In genomic region chr6:139372326-139373153, GRCh38 we compare ENCODE assay signal across 8 cellular contexts.
DNase-seq lines count a peak whose midpoint lies in the region; ATAC-seq lines count a peak whose summit lies in the region.

No MANE protein-coding gene starts in this region.

- no peak for ATAC-seq in activated naive CD8-positive, alpha-beta T cell treated with anti-CD3 and anti-CD28 coated beads, Interleukin-2, amount 50 U/mL, for 24 hours
- ATAC-seq in GM19397 (IDR thresholded peaks at IDR 0.05; ENCODE audit: unreplicated experiment), result no peak

- peaks cover 60% of the 10 kb centered on the region for H3K4me1 Mint-ChIP-seq in activated naive CD4-positive, alpha-beta T cell treated with anti-CD3 and anti-CD28 coated beads, Interleukin-2, amount 50 U/mL, for 24 hours
- peaks cover 58% of the 10 kb centered on the region for H3K4me1 Mint-ChIP-seq in activated naive CD8-positive, alpha-beta T cell treated with anti-CD3 and anti-CD28 coated beads, Interleukin-2, amount 50 U/mL, for 24 hours

- no peak for DNase-seq in activated naive CD4-positive, alpha-beta T cell (lab: John Stamatoyannopoulos, UW)
- no peak for DNase-seq in activated naive CD8-positive, alpha-beta T cell treated with anti-CD3 and anti-CD28 coated beads, Interleukin-2, amount 50 U/mL, for 24 hours
- DNase-seq in iris pigment epithelial cell (ENCODE audit: low read depth) (peak; percentile 28), substantia nigra (lab: John Stamatoyannopoulos, UW) (no peak), NCI-H1092 treated with DMSO at 0.1 percent for 48 hours (lab: John Stamatoyannopoulos, UW) (no peak), Ammon's horn (ENCODE audit: low spot score) (no peak)

- peak overlapping the region; percentile 97 for H3K27ac Mint-ChIP-seq in activated naive CD4-positive, alpha-beta T cell treated with anti-CD3 and anti-CD28 coated beads, Interleukin-2, amount 50 U/mL, for 24 hours
- H3K27ac Mint-ChIP-seq in activated naive CD8-positive, alpha-beta T cell treated with anti-CD3 and anti-CD28 coated beads, Interleukin-2, amount 50 U/mL, for 24 hours, result peak overlapping the region; percentile 98

- H3K9me3 Mint-ChIP-seq in activated naive CD4-positive, alpha-beta T cell treated with anti-CD3 and anti-CD28 coated beads, Interleukin-2, amount 50 U/mL, for 24 hours, result no peaks in the 10 kb centered on the region
- no peaks in the 10 kb centered on the region for H3K9me3 Mint-ChIP-seq in activated naive CD8-positive, alpha-beta T cell treated with anti-CD3 and anti-CD28 coated beads, Interleukin-2, amount 50 U/mL, for 24 hours

- H3K4me3 Mint-ChIP-seq in activated naive CD4-positive, alpha-beta T cell treated with anti-CD3 and anti-CD28 coated beads, Interleukin-2, amount 50 U/mL, for 24 hours, result peak overlapping the region; percentile 100
- peak overlapping the region; percentile 98 for H3K4me3 Mint-ChIP-seq in activated naive CD8-positive, alpha-beta T cell treated with anti-CD3 and anti-CD28 coated beads, Interleukin-2, amount 50 U/mL, for 24 hours

- peaks cover 6% of the 10 kb centered on the region for H3K36me3 Mint-ChIP-seq in activated naive CD4-positive, alpha-beta T cell treated with anti-CD3 and anti-CD28 coated beads, Interleukin-2, amount 50 U/mL, for 24 hours
- H3K36me3 Mint-ChIP-seq in activated naive CD8-positive, alpha-beta T cell treated with anti-CD3 and anti-CD28 coated beads, Interleukin-2, amount 50 U/mL, for 24 hours (ENCODE audit: low read depth), result peaks cover 9% of the 10 kb centered on the region

- H3K27me3 Mint-ChIP-seq in activated naive CD4-positive, alpha-beta T cell treated with anti-CD3 and anti-CD28 coated beads, Interleukin-2, amount 50 U/mL, for 24 hours, result no peaks in the 10 kb centered on the region
- peaks cover 2% of the 10 kb centered on the region for H3K27me3 Mint-ChIP-seq in activated naive CD8-positive, alpha-beta T cell treated with anti-CD3 and anti-CD28 coated beads, Interleukin-2, amount 50 U/mL, for 24 hours

- H3K27ac ChIP-seq in substantia nigra (ENCODE audit: low read depth, low read length, poor library complexity, severe bottlenecking), result peak overlapping the region; percentile 86
